Comparison of ENCODE assay signal across 1 cellular context in genomic region chr4:81737865-81738559, GRCh38.
TF ChIP-seq lines count a peak whose summit lies in the region.

No MANE protein-coding gene starts in this region.

TF ChIP-seq in HepG2, 621 proteins besides CTCF, POLR2A, EP300 and RAD21 (continued from another document):
- TF ChIP-seq HNF4A (CRISPR knock-in tag; IDR thresholded peaks at IDR 0.05) (peak; percentile 37; the same call in 1 of the 2 replicates), KAT2B (IDR thresholded peaks at IDR 0.05; ENCODE audit: borderline replicate concordance, low read depth, low read length) (peak; percentile 95), NFIC (IDR thresholded peaks at IDR 0.05; ENCODE audit: low read length) (peak; percentile 26; the same call in 1 of the 2 replicates), FOXA3 (CRISPR knock-in tag; IDR thresholded peaks at IDR 0.05) (peak; percentile 22; the same call in 1 of the 2 replicates), FOXA1 (IDR thresholded peaks at IDR 0.05) (0 out of 2 replicates have a peak, but pooled peaks have one; percentile 27), FOXA1 (CRISPR knock-in tag; IDR thresholded peaks at IDR 0.05) (no peak), YEATS4 (CRISPR knock-in tag; IDR thresholded peaks at IDR 0.05; ENCODE audit: borderline replicate concordance) (no peak), ARID3A (IDR thresholded peaks at IDR 0.05; ENCODE audit: low read depth, low read length) (peak; percentile 52; the same call in 1 of the 2 replicates)
